Comparison of ENCODE assay signal across 12 cellular contexts in genomic region chr22:20456722-20457076, GRCh38. TPM values are rescaled to one million over a fixed set of nuclear protein-coding genes. Genes with fewer than 3 reads are reported as not detected.
A peak's percentile ranks its signal among the peaks of the same experiment; 100 is the strongest.
DNase-seq lines count a peak whose midpoint lies in the region; ATAC-seq, FAIRE-seq and TF ChIP-seq lines count a peak whose summit lies in the region.
"Had no signal": no experiment of that assay in that cellular context is flagged by ENCODE, and none has a peak within 500 bp of the region (broad histone marks: within the 10 kb centered on the region; RNA-seq: fewer than 3 reads in every experiment).

No MANE protein-coding gene starts in this region.

- H3K4me1 ChIP-seq in kidney (ENCODE audit: control insufficient read depth in 1 of 2, insufficient read depth in 1 of 2, low read depth in 1 of 2, low read length in 2 of 2) (no peaks in the 10 kb centered on the region), sigmoid colon (no peaks in the 10 kb centered on the region)
- H3K4me1 ChIP-seq: ascending aorta, colonic mucosa had no signal

- 95 to 96% methylated on average over 3 of the region's 3 CpGs for WGBS in sigmoid colon, 2 donors

- H3K9ac ChIP-seq in kidney (ENCODE audit: low read length in 2 of 2) = no peak overlapping the region

- no peaks in the 10 kb centered on the region for H3K27me3 ChIP-seq in sigmoid colon
- H3K27me3 ChIP-seq: ascending aorta, colonic mucosa had no signal

- POLR2A ChIA-PET in activated CD4-positive, alpha-beta T cell treated with anti-CD3 and anti-CD28 coated beads for 36 hours (lab: Charles Lee) = no interaction called here
- POLR2A ChIA-PET in WTC11 (lab: Charles Lee) = no interaction called here

- H3K4me3 Mint-ChIP-seq in activated CD4-positive, alpha-beta T cell treated with anti-CD3 and anti-CD28 coated beads for 36 hours = no peak overlapping the region
- H3K4me3 Mint-ChIP-seq in activated CD4-positive, alpha-beta T cell treated with anti-CD3 and anti-CD28 coated beads, Interleukin-2, amount 10 ng/mL, durations not matched to agents 24 days and 14 days = no peak overlapping the region
- no peak overlapping the region for H3K4me3 Mint-ChIP-seq in WTC11

- H3K27ac ChIP-seq in kidney (ENCODE audit: low read depth in 2 of 2, low read length in 2 of 2) (no peak overlapping the region), sigmoid colon (no peak overlapping the region)
- H3K27ac ChIP-seq: 22Rv1, ascending aorta, colonic mucosa had no signal

- no peaks in the 10 kb centered on the region for H3K27me3 Mint-ChIP-seq in activated CD4-positive, alpha-beta T cell treated with anti-CD3 and anti-CD28 coated beads for 36 hours
- H3K27me3 Mint-ChIP-seq in activated CD4-positive, alpha-beta T cell treated with anti-CD3 and anti-CD28 coated beads, Interleukin-2, amount 10 ng/mL, durations not matched to agents 24 days and 14 days = no peaks in the 10 kb centered on the region
- no peaks in the 10 kb centered on the region for H3K27me3 Mint-ChIP-seq in WTC11 (ENCODE audit: low read depth)

- no peak for ATAC-seq in activated CD4-positive, alpha-beta T cell treated with anti-CD3 and anti-CD28 coated beads for 36 hours
- ATAC-seq in WTC11 = no peak
- no peak for ATAC-seq in HG03196 (IDR thresholded peaks at IDR 0.05; ENCODE audit: unreplicated experiment)

- peaks cover 6 to 9% of the 10 kb centered on the region in 2 donors for H3K36me3 ChIP-seq in kidney (ENCODE audit: control insufficient read depth in 1 of 2, insufficient read depth in 2 of 2, low read length in 2 of 2)
- peaks cover 0 to 61% (median 6%) of the 10 kb centered on the region in 4 donors for H3K36me3 ChIP-seq in sigmoid colon
- H3K36me3 ChIP-seq: colonic mucosa had no signal

- H3K4me3 ChIP-seq in kidney (ENCODE audit: low read length in 2 of 2) (no peak overlapping the region), sigmoid colon (no peak overlapping the region)
- H3K4me3 ChIP-seq: ascending aorta, colonic mucosa had no signal

- H3K9me3 ChIP-seq in kidney (ENCODE audit: control insufficient read depth in 1 of 2, low read length in 2 of 2) (no peaks in the 10 kb centered on the region), sigmoid colon (no peaks in the 10 kb centered on the region)
- H3K9me3 ChIP-seq: ascending aorta, colonic mucosa had no signal

- intact Hi-C loops in activated CD4-positive, alpha-beta T cell treated with anti-CD3 and anti-CD28 coated beads for 36 hours (cut with DNase I, micrococcal nuclease) = loop anchor here (1.0 to 10.0 kb wide), 6 partner anchors 25 to 472 kb away; no protein-coding TSS in a partner anchor
- intact Hi-C loops in activated CD4-positive, alpha-beta T cell treated with anti-CD3 and anti-CD28 coated beads, Interleukin-2, amount 10 ng/mL, durations not matched to agents 24 days and 14 days (cut with micrococcal nuclease) = loop anchor here (1.0 kb wide), 3 partner anchors 38 to 299 kb away; no protein-coding TSS in a partner anchor
- intact Hi-C loops in kidney (cut with DNase I) = no loop called here
- intact Hi-C loops in sigmoid colon (cut with DNase I) = loop anchor here (1.0 kb wide), 1 partner anchor 38 kb away; no protein-coding TSS in a partner anchor

- TF ChIP-seq CTCF in WTC11 (IDR thresholded peaks at IDR 0.05) (no peak), kidney (IDR thresholded peaks at IDR 0.05; ENCODE audit: borderline replicate concordance, extremely low read depth, insufficient read depth) (no peak), sigmoid colon (IDR thresholded peaks at IDR 0.05) (no peak)

- no peak for TF ChIP-seq POLR2A in sigmoid colon (IDR thresholded peaks at IDR 0.05)

- peak overlapping the region; percentile 59 for H3K27ac Mint-ChIP-seq in activated CD4-positive, alpha-beta T cell treated with anti-CD3 and anti-CD28 coated beads for 36 hours
- no peak overlapping the region for H3K27ac Mint-ChIP-seq in activated CD4-positive, alpha-beta T cell treated with anti-CD3 and anti-CD28 coated beads, Interleukin-2, amount 10 ng/mL, durations not matched to agents 24 days and 14 days
- H3K27ac Mint-ChIP-seq in WTC11 = peak overlapping the region; percentile 57; the same call in 1 of the 2 replicates

- H3K36me3 Mint-ChIP-seq in activated CD4-positive, alpha-beta T cell treated with anti-CD3 and anti-CD28 coated beads for 36 hours (ENCODE audit: low read depth) = peaks cover 13% of the 10 kb centered on the region
- H3K36me3 Mint-ChIP-seq in activated CD4-positive, alpha-beta T cell treated with anti-CD3 and anti-CD28 coated beads, Interleukin-2, amount 10 ng/mL, durations not matched to agents 24 days and 14 days (ENCODE audit: low read depth) = peaks cover 25% of the 10 kb centered on the region
- H3K36me3 Mint-ChIP-seq in WTC11 = no peaks in the 10 kb centered on the region

- DNase-seq in activated CD4-positive, alpha-beta T cell treated with anti-CD3 and anti-CD28 coated beads for 36 hours = no peak
- DNase-seq in activated CD4-positive, alpha-beta T cell treated with anti-CD3 and anti-CD28 coated beads, Interleukin-2, amount 10 ng/mL, durations not matched to agents 24 days and 14 days = no peak
- DNase-seq in WTC11 (ENCODE audit: low spot score) (no peak), kidney (peak; percentile 32), sigmoid colon (peak; percentile 24), NCI-H524 treated with DMSO at 0.1 percent for 48 hours (lab: John Stamatoyannopoulos, UW) (no peak), 8988T (no peak)
- DNase-seq: GOT3 had no signal

- FAIRE-seq in kidney (lab: Jason Lieb, UNC) = no peak

- peaks cover 20% of the 10 kb centered on the region for H3K4me1 Mint-ChIP-seq in activated CD4-positive, alpha-beta T cell treated with anti-CD3 and anti-CD28 coated beads for 36 hours
- peaks cover 15% of the 10 kb centered on the region for H3K4me1 Mint-ChIP-seq in activated CD4-positive, alpha-beta T cell treated with anti-CD3 and anti-CD28 coated beads, Interleukin-2, amount 10 ng/mL, durations not matched to agents 24 days and 14 days
- peaks cover 19% of the 10 kb centered on the region for H3K4me1 Mint-ChIP-seq in WTC11

- TF ChIP-seq EP300 in sigmoid colon (IDR thresholded peaks at IDR 0.05) = no peak

- H3K9me3 Mint-ChIP-seq in activated CD4-positive, alpha-beta T cell treated with anti-CD3 and anti-CD28 coated beads for 36 hours (ENCODE audit: low read depth) = no peaks in the 10 kb centered on the region
- no peaks in the 10 kb centered on the region for H3K9me3 Mint-ChIP-seq in activated CD4-positive, alpha-beta T cell treated with anti-CD3 and anti-CD28 coated beads, Interleukin-2, amount 10 ng/mL, durations not matched to agents 24 days and 14 days
- no peaks in the 10 kb centered on the region for H3K9me3 Mint-ChIP-seq in WTC11

- CTCF ChIA-PET in activated CD4-positive, alpha-beta T cell treated with anti-CD3 and anti-CD28 coated beads for 36 hours (lab: Charles Lee) = interaction anchor here (0.5 to 2.9 kb wide), 25 partner anchors 8 to 321 kb away, joined by 3 to 44 read pairs (median 4); partner anchors contain the start of gene DGCR6L
- CTCF ChIA-PET in WTC11 (lab: Charles Lee) = interaction anchor here (0.6 to 4.3 kb wide), 21 partner anchors 10 to 368 kb away, joined by 3 to 146 read pairs (median 5); partner anchors contain the start of gene DGCR6L

TF ChIP-seq in WTC11, 78 proteins besides CTCF, POLR2A, EP300 and RAD21 (continues in another document):
- no peak for TF ChIP-seq JUN (CRISPR knock-in tag; IDR thresholded peaks at IDR 0.05)
- no peak for TF ChIP-seq GABPB1 (CRISPR knock-in tag; IDR thresholded peaks at IDR 0.05)
- no peak for TF ChIP-seq EMX1 (CRISPR knock-in tag; IDR thresholded peaks at IDR 0.05)

RNA-seq across cellular contexts. Expression of gene SCARF2, which starts 19.1 kb away (rescaled TPM):
- under 1 TPM; 0.39 to 0.46 TPM for total RNA-seq in activated CD4-positive, alpha-beta T cell treated with anti-CD3 and anti-CD28 coated beads for 36 hours
- 0.16 and 0.33 TPM in 2 replicates for total RNA-seq in activated CD4-positive, alpha-beta T cell treated with anti-CD3 and anti-CD28 coated beads, Interleukin-2, amount 10 ng/mL, durations not matched to agents 24 days and 14 days
- total RNA-seq in WTC11 (2021) (17.4 to 26.3 TPM (median 17.5 TPM) in 3 replicates), kidney (12.3 TPM), sigmoid colon (10 to 100 TPM in 3 of 4 donors, 1 to 10 TPM in 1; 6.4 to 12.8 (median 10.4) TPM)
- polyA plus RNA-seq in kidney (ENCODE audit: insufficient read depth, low read depth, low replicate concordance) (5.0 TPM), sigmoid colon (1 to 10 TPM in 1 of 3 donors, under 1 TPM in 2; under 0.01 to 1.9 (median 0.46) TPM)

RNA-seq across cellular contexts. Expression of gene KLHL22, which starts 38.9 kb away (rescaled TPM):
- 10 to 100 TPM; 14.1 to 15.2 TPM for total RNA-seq in activated CD4-positive, alpha-beta T cell treated with anti-CD3 and anti-CD28 coated beads for 36 hours
- total RNA-seq in activated CD4-positive, alpha-beta T cell treated with anti-CD3 and anti-CD28 coated beads, Interleukin-2, amount 10 ng/mL, durations not matched to agents 24 days and 14 days = 16.9 and 17.7 TPM in 2 replicates
- 9.9 to 15.7 TPM (median 12.1 TPM) in 3 replicates for total RNA-seq in WTC11 (2021)
- total RNA-seq in kidney = 22.4 TPM
- polyA plus RNA-seq in kidney (ENCODE audit: insufficient read depth, low read depth, low replicate concordance) = 24.3 TPM
- 10 to 100 TPM; 26.4 to 39.6 (median 32.7) TPM for total RNA-seq in sigmoid colon
- polyA plus RNA-seq in sigmoid colon = 10 to 100 TPM in 1 of 3 donors, 1 to 10 TPM in 2; 5.4 to 14.0 (median 6.0) TPM

RNA-seq across cellular contexts. Expression of gene MED15, which starts 50.7 kb away (rescaled TPM):
- total RNA-seq in activated CD4-positive, alpha-beta T cell treated with anti-CD3 and anti-CD28 coated beads for 36 hours = 100 to 1,000 TPM in 1 of 2 experiments, 10 to 100 TPM in 1; 84.4 to 107 TPM
- 113 and 117 TPM in 2 replicates for total RNA-seq in activated CD4-positive, alpha-beta T cell treated with anti-CD3 and anti-CD28 coated beads, Interleukin-2, amount 10 ng/mL, durations not matched to agents 24 days and 14 days
- total RNA-seq in WTC11 (2021) (60.9 to 67.7 TPM (median 62.6 TPM) in 3 replicates), kidney (102 TPM), sigmoid colon (10 to 100 TPM; 26.4 to 75.3 (median 34.9) TPM)
- polyA plus RNA-seq in kidney (ENCODE audit: insufficient read depth, low read depth, low replicate concordance) (31.7 TPM), sigmoid colon (10 to 100 TPM; 25.8 to 86.8 (median 37.5) TPM)

Comparison
In these comparisons a context has a peak if more than half of its experiments do, and no peak if none do; other contexts are left out.
1. DNase-seq: peak in kidney (single experiment) and sigmoid colon (single experiment); none in activated CD4-positive, alpha-beta T cell treated with anti-CD3 and anti-CD28 coated beads for 36 hours (single experiment), activated CD4-positive, alpha-beta T cell treated with anti-CD3 and anti-CD28 coated beads, Interleukin-2, amount 10 ng/mL, durations not matched to agents 24 days and 14 days (single experiment), WTC11 (single experiment), NCI-H524 treated with DMSO at 0.1 percent for 48 hours (single experiment) and 8988T (single experiment).